26 cellular contexts compared by ENCODE assay signal in the genomic region with DNA sequence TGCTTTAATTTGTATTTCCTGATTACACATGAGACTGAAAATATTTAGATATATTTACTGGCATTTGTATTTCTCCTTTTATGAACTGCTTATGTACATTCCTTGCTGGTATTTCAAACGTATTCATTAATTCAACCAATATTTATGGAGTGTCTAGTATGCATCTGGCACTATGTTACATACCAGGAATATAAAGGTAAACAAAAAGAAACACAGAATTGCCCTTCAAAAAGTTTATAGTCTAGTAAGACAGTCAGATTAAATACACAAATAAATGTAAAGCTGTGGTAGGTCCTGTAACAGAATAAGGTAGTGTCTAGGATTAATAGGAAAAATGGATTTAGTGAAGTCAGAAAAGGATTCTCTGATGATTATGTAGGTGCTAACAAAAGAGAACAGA.
DNase-seq lines count a peak whose midpoint lies in the region; ATAC-seq and TF ChIP-seq lines count a peak whose summit lies in the region.
"Had no signal": no experiment of that assay in that cellular context is flagged by ENCODE, and none has a peak within 500 bp of the region (broad histone marks: within the 10 kb centered on the region; RNA-seq: fewer than 3 reads in every experiment).

No MANE protein-coding gene starts in this region.

- H3K27ac ChIP-seq in 22Rv1: peak overlapping the region; percentile 11; the same call in 1 of the 2 replicates
- H3K27ac ChIP-seq in CD8-positive, alpha-beta memory T cell (ENCODE audit: low read depth, low read length): no peak overlapping the region
- H3K27ac ChIP-seq in VCaP: peak overlapping the region; percentile 65
- H3K27ac ChIP-seq: PC-9, right lobe of liver had no signal

- H3K27me3 ChIP-seq in CD8-positive, alpha-beta memory T cell (ENCODE audit: insufficient read depth, low read length, poor library complexity, severe bottlenecking): no peaks in the 10 kb centered on the region
- H3K27me3 ChIP-seq: heart left ventricle, right lobe of liver had no signal

- peak overlapping the region in 6 of 8 donors; percentile 4 to 68 (median 26) for H3K27ac Mint-ChIP-seq in CD8-positive, alpha-beta memory T cell
- peak overlapping the region in 5 of 6 donors; percentile 18 to 91 (median 29) for H3K27ac Mint-ChIP-seq in naive B cell
- H3K27ac Mint-ChIP-seq: stimulated activated naive CD8-positive, alpha-beta T cell treated with anti-CD3 and anti-CD28 coated beads, Interleukin-15, Interleukin-2, amounts not matched to agents 100 ng/mL and 50 ng/mL, for 24 hours had no signal

- DNase-seq in CD8-positive, alpha-beta memory T cell: no peak
- no peak for DNase-seq in naive B cell
- DNase-seq: activated CD4-positive, CD25-positive, alpha-beta regulatory T cell treated with anti-CD3 and anti-CD28 coated beads, Interleukin-2, amount 50 U/mL, for 72 hours; activated CD8-positive, alpha-beta memory T cell treated with anti-CD3 and anti-CD28 coated beads for 24 hours; activated naive CD4-positive, alpha-beta T cell treated with anti-CD3 and anti-CD28 coated beads, Interleukin-2, amount 50 U/mL, for 16 hours; activated T-cell treated with anti-CD3 and anti-CD28 coated beads, Interleukin-2, amount 50 U/mL, for 4 hours; DMS153; foreskin fibroblast; GOT3; heart left ventricle; left colon; mesendoderm; naive thymus-derived CD4-positive, alpha-beta T cell; NCI-H1694; NCI-H510A; PC-9; posterior cingulate gyrus; right lobe of liver; SHP77; SW 1271 had no signal

- peaks cover 5 to 13% (median 10%) of the 10 kb centered on the region in 5 donors for H3K9me3 Mint-ChIP-seq in CD8-positive, alpha-beta memory T cell
- H3K9me3 Mint-ChIP-seq in naive B cell: peaks cover 3 to 11% (median 8%) of the 10 kb centered on the region in 7 donors

- H3K9me3 ChIP-seq in CD8-positive, alpha-beta memory T cell (ENCODE audit: low read length): peaks cover 3% of the 10 kb centered on the region
- H3K9me3 ChIP-seq: right lobe of liver had no signal

- peaks cover 59 to 78% (median 76%) of the 10 kb centered on the region in 3 donors for H3K4me1 Mint-ChIP-seq in CD8-positive, alpha-beta memory T cell
- peaks cover 35 to 41% (median 37%) of the 10 kb centered on the region in 3 donors for H3K4me1 Mint-ChIP-seq in naive B cell

- H3K4me3 ChIP-seq in CD8-positive, alpha-beta memory T cell (ENCODE audit: low read length): no peak overlapping the region
- H3K4me3 ChIP-seq: heart left ventricle, PC-9, right lobe of liver had no signal

- peaks cover 22% of the 10 kb centered on the region for H3K4me1 ChIP-seq in CD8-positive, alpha-beta memory T cell (ENCODE audit: insufficient read depth, low read length)
- H3K4me1 ChIP-seq: right lobe of liver had no signal

- TF ChIP-seq CTCF in 22Rv1 (IDR thresholded peaks at IDR 0.05) (no peak), VCaP (conservative IDR thresholded peaks at IDR 0.05) (no peak)

- CTCF ChIA-PET in CD8-positive, alpha-beta memory T cell (lab: Charles Lee): no interaction called here

- H3K27me3 Mint-ChIP-seq in CD8-positive, alpha-beta memory T cell: no peaks in the 10 kb centered on the region
- H3K27me3 Mint-ChIP-seq in naive B cell: no peaks in the 10 kb centered on the region
- H3K27me3 Mint-ChIP-seq: naive thymus-derived CD4-positive, alpha-beta T cell; stimulated activated naive CD8-positive, alpha-beta T cell treated with anti-CD3 and anti-CD28 coated beads, Interleukin-15, Interleukin-2, amounts not matched to agents 100 ng/mL and 50 ng/mL, for 24 hours had no signal

- peaks cover 20 to 33% (median 26%) of the 10 kb centered on the region in 3 donors for H3K36me3 Mint-ChIP-seq in CD8-positive, alpha-beta memory T cell
- H3K36me3 Mint-ChIP-seq in naive B cell: peaks cover 28 to 34% of the 10 kb centered on the region in 2 donors

- H3K36me3 ChIP-seq in CD8-positive, alpha-beta memory T cell (ENCODE audit: insufficient read depth, low read length): peaks cover 14% of the 10 kb centered on the region

- ATAC-seq in naive B cell (ENCODE audit: low read depth in 2 of 2) (no peak), HG02798 (IDR thresholded peaks at IDR 0.05; ENCODE audit: poor library complexity, unreplicated experiment) (no peak), GM21515 (IDR thresholded peaks at IDR 0.05; ENCODE audit: unreplicated experiment) (no peak), GM18498 (IDR thresholded peaks at IDR 0.05; ENCODE audit: unreplicated experiment) (no peak)
- ATAC-seq: activated T-cell treated with anti-CD3 and anti-CD28 coated beads, Interleukin-2, amount 50 U/mL, for 4 hours; heart left ventricle; naive thymus-derived CD4-positive, alpha-beta T cell; right lobe of liver had no signal

- POLR2A ChIA-PET in CD8-positive, alpha-beta memory T cell (lab: Charles Lee): no interaction called here

- H3K4me3 Mint-ChIP-seq in CD8-positive, alpha-beta memory T cell: no peak overlapping the region
- no peak overlapping the region for H3K4me3 Mint-ChIP-seq in naive B cell
- H3K4me3 Mint-ChIP-seq: activated T-cell treated with anti-CD3 and anti-CD28 coated beads, Interleukin-2, amount 50 U/mL, for 4 hours; stimulated activated naive CD8-positive, alpha-beta T cell treated with anti-CD3 and anti-CD28 coated beads, Interleukin-15, Interleukin-2, amounts not matched to agents 100 ng/mL and 50 ng/mL, for 24 hours had no signal
